10 cellular contexts compared by ENCODE assay signal in the genomic region with DNA sequence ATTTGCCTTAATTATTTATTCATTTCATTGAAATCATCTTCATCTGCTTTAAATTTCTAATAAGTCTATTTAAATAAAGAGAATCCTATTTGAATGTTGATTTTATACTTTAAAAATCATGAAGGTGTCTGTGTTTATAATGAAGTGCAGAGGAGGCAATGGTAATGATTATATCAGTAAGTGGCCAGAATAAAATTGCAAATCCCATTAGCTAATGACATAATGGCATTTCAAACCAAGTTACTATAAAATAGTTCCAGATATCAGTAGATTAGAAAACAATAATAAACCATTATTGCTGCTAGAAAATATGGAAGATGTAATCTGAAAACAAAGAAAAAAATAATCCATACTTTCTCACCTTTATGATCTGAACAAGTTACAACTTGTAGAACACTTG.
"Had no signal": no experiment of that assay in that cellular context is flagged by ENCODE, and none has a peak within 500 bp of the region (broad histone marks: within the 10 kb centered on the region; RNA-seq: fewer than 3 reads in every experiment).

No MANE protein-coding gene starts in this region.

- H3K27ac ChIP-seq: GM23248, HL-60 had no signal

- H3K36me3 ChIP-seq: HAP-1 had no signal

- ATAC-seq: HCT116, HepG2 had no signal

- H3K4me1 ChIP-seq: HAP-1 had no signal

- H3K9me3 ChIP-seq: HAP-1 had no signal

- H3K4me3 ChIP-seq: GM23248, HAP-1 had no signal

- H3K27ac Mint-ChIP-seq: HFFc6, IgD-negative memory B cell had no signal

- H3K4me3 Mint-ChIP-seq: HFFc6, IgD-negative memory B cell had no signal

- DNase-seq: GM23248, GOT3, H7, HFFc6, KBM-7 had no signal

- H3K36me3 Mint-ChIP-seq: IgD-negative memory B cell had no signal

- H3K27me3 Mint-ChIP-seq: IgD-negative memory B cell had no signal

- FAIRE-seq: HepG2 had no signal
